In genomic region chr13:109756778-109757177, GRCh38 we compare ENCODE assay signal across 28 cellular contexts. TPM values are rescaled to one million over a fixed set of nuclear protein-coding genes. Genes with fewer than 3 reads are reported as not detected.
DNase-seq lines count a peak whose midpoint lies in the region; ATAC-seq, FAIRE-seq and TF ChIP-seq lines count a peak whose summit lies in the region.
"Had no signal": no experiment of that assay in that cellular context is flagged by ENCODE, and none has a peak within 500 bp of the region (broad histone marks: within the 10 kb centered on the region; RNA-seq: fewer than 3 reads in every experiment).

No MANE protein-coding gene starts in this region.

- no peak overlapping the region for H3K9ac ChIP-seq in HepG2 (ENCODE audit: insufficient read depth, low read depth, low read length)
- H3K9ac ChIP-seq: BLaER1 had no signal

- CTCF ChIA-PET in HepG2 (lab: Yijun Ruan, JAX; ENCODE audit: low intra/inter-chr PET ratio, low total read pairs), result no interaction called here

- peak; percentile 37 to 53 (median 42) for ATAC-seq in right lobe of liver
- ATAC-seq in HepG2, result no peak
- no peak for ATAC-seq in GM18861 (IDR thresholded peaks at IDR 0.05; ENCODE audit: unreplicated experiment)
- ATAC-seq in GM21786 (IDR thresholded peaks at IDR 0.05; ENCODE audit: unreplicated experiment), result no peak
- ATAC-seq: activated naive CD8-positive, alpha-beta T cell treated with anti-CD3 and anti-CD28 coated beads, Interleukin-2, amount 50 U/mL, for 24 hours; PC-3 had no signal

- no peak overlapping the region for H2AFZ ChIP-seq in HepG2 (ENCODE audit: low read length)

- in situ Hi-C loops in HepG2 (cut with HindIII; ENCODE audit: extremely low pct_ligation_motif_present, low pct_unique_long_range_greater_than_20kb), result no loop called here

- no peaks in the 10 kb centered on the region for H4K20me1 ChIP-seq in HepG2 (ENCODE audit: insufficient read depth, low read length)

- POLR2A ChIA-PET in HepG2 (lab: Yijun Ruan, JAX), result no interaction called here

- H3K4me1 ChIP-seq in right lobe of liver (no peaks in the 10 kb centered on the region), HepG2 (ENCODE audit: insufficient read depth, low read length) (no peaks in the 10 kb centered on the region), neutrophil (ENCODE audit: control insufficient read depth in 1 of 2, insufficient read depth in 1 of 2, low read depth in 1 of 2, low read length in 1 of 2) (peaks cover 7 to 8% of the 10 kb centered on the region in 2 experiments), testis (no peaks in the 10 kb centered on the region)
- H3K4me1 ChIP-seq: uterus had no signal

- H3K27me3 ChIP-seq in right lobe of liver (no peaks in the 10 kb centered on the region), HepG2 (ENCODE audit: control insufficient read depth in 1 of 2, insufficient read depth in 2 of 2, low read length in 2 of 2) (peaks cover 0 to 3% of the 10 kb centered on the region in 2 experiments; a peak in 1 of 5 replicates), neutrophil (no peaks in the 10 kb centered on the region), testis (no peaks in the 10 kb centered on the region)
- H3K27me3 ChIP-seq: BLaER1, uterus had no signal

- TF ChIP-seq CTCF in right lobe of liver (IDR thresholded peaks at IDR 0.05) (no peak), HepG2 (CRISPR knock-in tag; IDR thresholded peaks at IDR 0.05) (no peak), neutrophil (IDR thresholded peaks at IDR 0.05) (no peak), lower leg skin (IDR thresholded peaks at IDR 0.05) (no peak), testis (IDR thresholded peaks at IDR 0.05) (no peak)

- H3K36me3 ChIP-seq in right lobe of liver (peaks cover 0 to 31% (median 22%) of the 10 kb centered on the region in 4 donors), HepG2 (replicated peaks in 1 of 2; ENCODE audit: control insufficient read depth in 1 of 2, insufficient read depth in 2 of 2, low read length in 2 of 2) (no peaks in the 10 kb centered on the region), neutrophil (peaks cover 61% of the 10 kb centered on the region), testis (ENCODE audit: low read depth, missing control alignments) (no peaks in the 10 kb centered on the region)
- H3K36me3 ChIP-seq: uterus had no signal

- TF ChIP-seq EP300 in HepG2 (IDR thresholded peaks at IDR 0.05; ENCODE audit: low read depth in 2 of 2, low read length in 2 of 2) (no peak), HepG2 (CRISPR knock-in tag; IDR thresholded peaks at IDR 0.05; ENCODE audit: borderline replicate concordance) (no peak)

- no peak for TF ChIP-seq RAD21 in HepG2 (CRISPR knock-in tag; IDR thresholded peaks at IDR 0.05)

- FAIRE-seq in HepG2 (lab: Jason Lieb, UNC), result no peak
- FAIRE-seq: endometrium, G401.6, keratinocyte had no signal

- BruUV-seq in HepG2 (replicated peaks; lab: Mats Ljungman, UMichigan), result no TSS peak

- no peaks in the 10 kb centered on the region for H3K79me2 ChIP-seq in HepG2 (ENCODE audit: insufficient read depth, low read length)

- H3K9me3 ChIP-seq in right lobe of liver (no peaks in the 10 kb centered on the region), HepG2 (ENCODE audit: low read length) (no peaks in the 10 kb centered on the region), neutrophil (no peaks in the 10 kb centered on the region), testis (no peaks in the 10 kb centered on the region)
- H3K9me3 ChIP-seq: BLaER1, thoracic aorta, uterus had no signal

- H3K4me2 ChIP-seq in HepG2 (ENCODE audit: low read depth, low read length), result no peak overlapping the region
- H3K4me2 ChIP-seq: BLaER1 had no signal

- TF ChIP-seq POLR2A in right lobe of liver (IDR thresholded peaks at IDR 0.05) (no peak), HepG2 (IDR thresholded peaks at IDR 0.05; ENCODE audit: insufficient read depth in 1 of 2, low read depth in 2 of 2, low read length in 2 of 2) (no peak), lower leg skin (IDR thresholded peaks at IDR 0.05) (no peak), testis (IDR thresholded peaks at IDR 0.05) (no peak)

- intact Hi-C loops in right lobe of liver (cut with DNase I), result no loop called here
- intact Hi-C loops in HepG2 (cut with micrococcal nuclease; ENCODE audit: unreplicated experiment), result no loop called here
- intact Hi-C loops in lower leg skin (cut with DNase I; ENCODE audit: low total_unique reads), result no loop called here
- intact Hi-C loops in testis (cut with DNase I; ENCODE audit: low total_unique reads), result no loop called here

- no peak for DNase-seq in right lobe of liver
- no peak for DNase-seq in HepG2 (ENCODE audit: low spot score)
- DNase-seq in fibroblast of gingiva (ENCODE audit: low read depth), result peak; percentile 74
- no peak for DNase-seq in lower leg skin (ENCODE audit: low spot score in 2 of 2)
- DNase-seq in testis, result no peak
- DNase-seq: ACHN; activated CD4-positive, alpha-beta T cell treated with anti-CD3 and anti-CD28 coated beads, Interleukin-2, amount 10 ng/mL, durations not matched to agents 7 days and 5 days; activated gamma-delta T cell treated with Interleukin-2 at 50 U/mL for 16 hours; activated naive CD8-positive, alpha-beta T cell treated with anti-CD3 and anti-CD28 coated beads, Interleukin-2, amount 50 U/mL, for 24 hours; activated T-cell treated with anti-CD3 and anti-CD28 coated beads, Interleukin-2, amount 50 U/mL, for 24 hours; COR-L47; NCI-H1436 treated with DMSO at 0.1 percent for 48 hours; NCI-H446 treated with DMSO at 0.1 percent for 48 hours; PC-3; posterior cingulate gyrus; stimulated activated naive CD4-positive, alpha-beta T cell treated with Interleukin-2 at 50 U/mL for 16 hours; T-helper 9 cell; uterus; WERI-Rb-1 had no signal

- H3K27ac ChIP-seq in right lobe of liver (no peak overlapping the region), HepG2 (ENCODE audit: extremely low read length, insufficient read depth, low read length) (no peak overlapping the region), neutrophil (peak overlapping the region; percentile 50), testis (peak overlapping the region in 1 of 2 donors; percentile 2)
- H3K27ac ChIP-seq: BLaER1, thoracic aorta, uterus, WERI-Rb-1 had no signal

- WGBS in right lobe of liver (ENCODE audit: insufficient coverage, low coverage, low lambda C conversion rate, missing lambda C conversion rate), result 39% methylated on average over 5 of the region's 5 CpGs
- 25% methylated on average over 5 of the region's 5 CpGs for WGBS in HepG2 (ENCODE audit: low lambda C conversion rate)
- 69 to 73% methylated on average over 5 of the region's 5 CpGs for WGBS in lower leg skin, 2 donors
- WGBS in testis, 2 donors, result 51 to 62% methylated on average over 5 of the region's 5 CpGs

- H3K4me3 ChIP-seq in right lobe of liver (no peak overlapping the region), HepG2 (replicated peaks in 1 of 3; ENCODE audit: insufficient read depth in 1 of 3, low read depth in 2 of 3, low read length in 3 of 3) (no peak overlapping the region), neutrophil (ENCODE audit: low read depth in 1 of 2, low read length in 1 of 2) (no peak overlapping the region), lower leg skin (ENCODE audit: low read depth, poor library complexity, severe bottlenecking) (no peak overlapping the region), testis (no peak overlapping the region)
- H3K4me3 ChIP-seq: BLaER1, lung, thoracic aorta, uterus had no signal

TF ChIP-seq in HepG2, 621 proteins besides CTCF, POLR2A, EP300 and RAD21 (continues in another document):
- TF ChIP-seq ZMYM3 (CRISPR knock-in tag; IDR thresholded peaks at IDR 0.05), result no peak
- no peak for TF ChIP-seq ZNF121 (CRISPR knock-in tag; IDR thresholded peaks at IDR 0.05)
- TF ChIP-seq MEIS1 (CRISPR knock-in tag; IDR thresholded peaks at IDR 0.05; ENCODE audit: borderline replicate concordance), result no peak

RNA-seq across cellular contexts. Expression of gene IRS2, which starts 29.6 kb away (rescaled TPM):
- total RNA-seq in right lobe of liver, result 10 to 100 TPM in 4 of 6 experiments, 1 to 10 TPM in 2; 8.8 to 26.0 (median 17.5) TPM
- total RNA-seq in HepG2 (2016; rRNA removed; fragmentation: Illumina TruSeq; extraction: Trizol), result 0.02 TPM in 1 of 2 replicates, not detected in the other
- total RNA-seq in HepG2 (2016; cell fraction: cytosol; rRNA removed; fragmentation: Illumina TruSeq; extraction: Trizol; ENCODE audit: low read depth), result not detected in 2 replicates
- total RNA-seq in HepG2 (2016; cell fraction: insoluble cytoplasmic fraction; rRNA removed; fragmentation: Illumina TruSeq; extraction: Trizol), result 0.02 TPM in 1 of 2 replicates, not detected in the other
- total RNA-seq in HepG2 (2016; cell fraction: membrane; rRNA removed; fragmentation: Illumina TruSeq; extraction: Trizol), result not detected in 2 replicates
- 0.03 TPM in 2 replicates for total RNA-seq in HepG2 (2016; cell fraction: nucleus; rRNA removed; fragmentation: Illumina TruSeq; extraction: Trizol)
- polyA plus RNA-seq in HepG2 (2011; rRNA removed), result 0.04 and 0.05 TPM in 2 replicates
- polyA plus RNA-seq in HepG2 (2011; cell fraction: cytosol; rRNA removed), result 0.01 and 0.03 TPM in 2 replicates
- 0.07 and 0.14 TPM in 2 replicates for polyA plus RNA-seq in HepG2 (2011; cell fraction: nucleus; rRNA removed)
- polyA plus RNA-seq in HepG2 (2012), result 0.08 and 0.09 TPM in 2 replicates
- polyA plus RNA-seq in HepG2 (2016; cell fraction: cytosol; fragmentation: Illumina TruSeq; extraction: Trizol; ENCODE audit: low read depth), result not detected in 2 replicates
- not detected in 2 replicates for polyA plus RNA-seq in HepG2 (2016; cell fraction: insoluble cytoplasmic fraction; fragmentation: Illumina TruSeq; extraction: Trizol; ENCODE audit: low read depth)
- not detected in 2 replicates for polyA plus RNA-seq in HepG2 (2016; cell fraction: membrane; fragmentation: Illumina TruSeq; extraction: Trizol; ENCODE audit: low read depth)
- not detected in 2 replicates for polyA plus RNA-seq in HepG2 (2016; cell fraction: nucleus; fragmentation: Illumina TruSeq; extraction: Trizol; ENCODE audit: insufficient read depth, low read depth)
- polyA minus RNA-seq in HepG2 (2011; rRNA and poly(A)+ RNA removed; ENCODE audit: low replicate concordance), result 0.06 and 6.1 TPM in 2 replicates
- 0.10 TPM in 1 of 2 replicates, not detected in the other for polyA minus RNA-seq in HepG2 (2011; cell fraction: cytosol; rRNA and poly(A)+ RNA removed)
- 0.12 and 0.13 TPM in 2 replicates for polyA minus RNA-seq in HepG2 (2011; cell fraction: nucleus; rRNA and poly(A)+ RNA removed)
- total RNA-seq in lower leg skin, result 100 to 1,000 TPM in 1 of 4 donors, 10 to 100 TPM in 3; 52.6 to 114 (median 56.1) TPM
- total RNA-seq in testis, result 10 to 100 TPM; 23.9 to 33.4 TPM
- polyA plus RNA-seq in testis (ENCODE audit: insufficient read depth, low read depth, low replicate concordance), result 6.9 TPM

Comparison
In these comparisons a context has a peak if more than half of its experiments do, and no peak if none do; other contexts are left out.
1. ATAC-seq: peak in right lobe of liver (4 of 4); none in HepG2 (single experiment), GM18861 (single experiment) and GM21786 (single experiment).
2. RNA of gene IRS2, which starts 29.6 kb away (total RNA-seq): 52.6 to 114 TPM in lower leg skin, 23.9 to 33.4 TPM in testis and 8.8 to 26.0 TPM in right lobe of liver; 0.02 to 0.03 TPM in HepG2; every median in the first group is over 4 times any median in the second.